In the genomic region with DNA sequence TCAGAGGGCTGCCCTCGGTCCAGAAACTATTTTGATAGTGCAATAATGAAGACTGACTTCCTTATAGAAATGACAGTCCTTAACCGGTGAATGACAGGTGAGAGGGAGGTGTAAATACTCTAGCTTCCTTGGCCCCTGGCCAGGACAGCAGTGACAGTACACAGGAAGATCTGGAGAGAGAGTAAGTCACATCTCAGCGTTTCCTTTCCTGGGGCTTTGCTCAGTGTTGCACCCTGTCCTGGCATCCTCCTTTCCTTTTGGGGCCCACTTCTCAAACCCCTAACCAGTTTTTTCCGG, we compare ENCODE assay signal across 10 cellular contexts.
DNase-seq lines count a peak whose midpoint lies in the region.
"Had no signal": no experiment of that assay in that cellular context is flagged by ENCODE, and none has a peak within 500 bp of the region (broad histone marks: within the 10 kb centered on the region; RNA-seq: fewer than 3 reads in every experiment).

No MANE protein-coding gene starts in this region.

- H3K9me3 Mint-ChIP-seq in activated T-helper 1 cell treated with anti-CD3 and anti-CD28 coated beads, Interleukin-12 subunit alpha, Interleukin-12 subunit beta, Interleukin-2, Interleukin-4 antibody, amounts not matched to agents 30 ng/mL and 10 ng/mL and 1 ng/mL, durations not matched to agents 14 hours and 24 hours and 36 hours, result no peaks in the 10 kb centered on the region
- H3K9me3 Mint-ChIP-seq: nephron had no signal

- H3K27me3 Mint-ChIP-seq in activated T-helper 1 cell treated with anti-CD3 and anti-CD28 coated beads, Interleukin-12 subunit alpha, Interleukin-12 subunit beta, Interleukin-2, Interleukin-4 antibody, amounts not matched to agents 30 ng/mL and 10 ng/mL and 1 ng/mL, durations not matched to agents 14 hours and 24 hours and 36 hours (ENCODE audit: insufficient read depth), result peaks cover 2% of the 10 kb centered on the region

- no peak overlapping the region for H3K4me3 Mint-ChIP-seq in activated T-helper 1 cell treated with anti-CD3 and anti-CD28 coated beads, Interleukin-12 subunit alpha, Interleukin-12 subunit beta, Interleukin-2, Interleukin-4 antibody, amounts not matched to agents 30 ng/mL and 10 ng/mL and 1 ng/mL, durations not matched to agents 14 hours and 24 hours and 36 hours
- H3K4me3 Mint-ChIP-seq: nephron had no signal

- peaks cover 77% of the 10 kb centered on the region for H3K4me1 Mint-ChIP-seq in activated T-helper 1 cell treated with anti-CD3 and anti-CD28 coated beads, Interleukin-12 subunit alpha, Interleukin-12 subunit beta, Interleukin-2, Interleukin-4 antibody, amounts not matched to agents 30 ng/mL and 10 ng/mL and 1 ng/mL, durations not matched to agents 14 hours and 24 hours and 36 hours (ENCODE audit: low read depth)

- DNase-seq in DMS53 treated with DMSO at 0.1 percent for 48 hours (lab: John Stamatoyannopoulos, UW; ENCODE audit: unreplicated experiment) (peak; percentile 91), NCI-H748 (lab: John Stamatoyannopoulos, UW; ENCODE audit: unreplicated experiment) (peak; percentile 99), superior temporal gyrus (ENCODE audit: extremely low spot score) (no peak), hippocampal formation (lab: John Stamatoyannopoulos, UW) (no peak), glomerular visceral epithelial cell (ENCODE audit: extremely low spot score) (no peak)
- peak; percentile 5 for DNase-seq in activated T-helper 1 cell treated with anti-CD3 and anti-CD28 coated beads, Interleukin-12 subunit alpha, Interleukin-12 subunit beta, Interleukin-2, Interleukin-4 antibody, amounts not matched to agents 30 ng/mL and 10 ng/mL and 1 ng/mL, durations not matched to agents 14 hours and 24 hours and 36 hours (ENCODE audit: low spot score)
- DNase-seq in stimulated activated CD4-positive, alpha-beta T cell treated with anti-CD3 and anti-CD28 coated beads, Interleukin-15, amount 100 ng/mL, for 24 hours, result peak; percentile 66
- DNase-seq in effector CD8-positive, alpha-beta T cell (lab: John Stamatoyannopoulos, UW), result no peak
- DNase-seq: Karpas-422 had no signal

- H3K36me3 Mint-ChIP-seq in activated T-helper 1 cell treated with anti-CD3 and anti-CD28 coated beads, Interleukin-12 subunit alpha, Interleukin-12 subunit beta, Interleukin-2, Interleukin-4 antibody, amounts not matched to agents 30 ng/mL and 10 ng/mL and 1 ng/mL, durations not matched to agents 14 hours and 24 hours and 36 hours (ENCODE audit: low read depth), result peaks cover 3% of the 10 kb centered on the region

- intact Hi-C loops in activated T-helper 1 cell treated with anti-CD3 and anti-CD28 coated beads, Interleukin-12 subunit alpha, Interleukin-12 subunit beta, Interleukin-2, Interleukin-4 antibody, amounts not matched to agents 30 ng/mL and 10 ng/mL and 1 ng/mL, durations not matched to agents 14 hours and 24 hours and 36 hours (cut with micrococcal nuclease), result loop anchor here (1.0 to 10.0 kb wide), 5 partner anchors 88 to 1168 kb away; no protein-coding TSS in a partner anchor

- H3K27ac Mint-ChIP-seq in activated T-helper 1 cell treated with anti-CD3 and anti-CD28 coated beads, Interleukin-12 subunit alpha, Interleukin-12 subunit beta, Interleukin-2, Interleukin-4 antibody, amounts not matched to agents 30 ng/mL and 10 ng/mL and 1 ng/mL, durations not matched to agents 14 hours and 24 hours and 36 hours, result peak overlapping the region; percentile 75

Comparison
In these comparisons a context has a peak if more than half of its experiments do, and no peak if none do; other contexts are left out.
1. DNase-seq: peak in DMS53 treated with DMSO at 0.1 percent for 48 hours (single experiment), NCI-H748 (single experiment), activated T-helper 1 cell treated with anti-CD3 and anti-CD28 coated beads, Interleukin-12 subunit alpha, Interleukin-12 subunit beta, Interleukin-2, Interleukin-4 antibody, amounts not matched to agents 30 ng/mL and 10 ng/mL and 1 ng/mL, durations not matched to agents 14 hours and 24 hours and 36 hours (single experiment) and stimulated activated CD4-positive, alpha-beta T cell treated with anti-CD3 and anti-CD28 coated beads, Interleukin-15, amount 100 ng/mL, for 24 hours (single experiment); none in superior temporal gyrus (single experiment), hippocampal formation (0 of 2), glomerular visceral epithelial cell (single experiment) and effector CD8-positive, alpha-beta T cell (single experiment).